20 cellular contexts compared by ENCODE assay signal in genomic region chr1:63475761-63476160, GRCh38.
"Had no signal": no experiment of that assay in that cellular context is flagged by ENCODE, and none has a peak within 500 bp of the region (broad histone marks: within the 10 kb centered on the region; RNA-seq: fewer than 3 reads in every experiment).

No MANE protein-coding gene starts in this region.

- DNase-seq: activated B cell treated with CpG ODN at 0.5 μM for 24 hours; activated CD4-positive, alpha-beta T cell treated with anti-CD3 and anti-CD28 coated beads for 36 hours; activated CD4-positive, alpha-beta T cell treated with anti-CD3 and anti-CD28 coated beads, Interleukin-2, amount 50 U/mL, for 48 hours; activated naive CD4-positive, alpha-beta T cell treated with anti-CD3 and anti-CD28 coated beads for 36 hours; activated naive CD8-positive, alpha-beta T cell treated with anti-CD3 and anti-CD28 coated beads, Interleukin-2, amount 10 ng/mL, durations not matched to agents 7 days and 5 days; activated T-cell treated with anti-CD3 and anti-CD28 coated beads, Interleukin-2, amount 50 U/mL, for 48 hours; amygdala; glutamatergic neuron; hippocampal formation; left ventricle myocardium superior; naive thymus-derived CD4-positive, alpha-beta T cell; posterior cingulate gyrus; sigmoid colon; stimulated activated CD4-positive, alpha-beta T cell treated with anti-CD3 and anti-CD28 coated beads, Interleukin-15, amount 100 ng/mL, for 24 hours; T-helper 9 cell; testis; uterus had no signal

- H3K27ac ChIP-seq: cardiac muscle cell, neural progenitor cell, sigmoid colon, testis, uterus had no signal

- H3K4me1 ChIP-seq: neural progenitor cell, sigmoid colon, testis, uterus had no signal

- H2AFZ ChIP-seq: neural progenitor cell had no signal

- H3K27me3 ChIP-seq: cardiac muscle cell, neural progenitor cell, sigmoid colon, testis, uterus had no signal

- H3K4me2 ChIP-seq: neural progenitor cell, smooth muscle cell had no signal

- H3K9me3 ChIP-seq: sigmoid colon, testis, uterus had no signal

- H3K36me3 ChIP-seq: cardiac muscle cell, sigmoid colon, uterus had no signal

- H3K4me3 ChIP-seq: cardiac muscle cell, neural progenitor cell, sigmoid colon, smooth muscle cell, testis, uterus had no signal
